8 cellular contexts compared by ENCODE assay signal in genomic region chr19:55173717-55174409, GRCh38. TPM values are rescaled to one million over a fixed set of nuclear protein-coding genes. Genes with fewer than 3 reads are reported as not detected.
DNase-seq lines count a peak whose midpoint lies in the region; ATAC-seq, FAIRE-seq and TF ChIP-seq lines count a peak whose summit lies in the region.

No MANE protein-coding gene starts in this region.

- H3K36me3 Mint-ChIP-seq in neural progenitor cell = peaks cover 2% of the 10 kb centered on the region

- H3K4me3 Mint-ChIP-seq in neural progenitor cell = peak overlapping the region; percentile 84

- H3K9me3 ChIP-seq in neural progenitor cell (ENCODE audit: low read depth) (no peaks in the 10 kb centered on the region), kidney (ENCODE audit: control insufficient read depth in 1 of 2, low read length in 2 of 2) (no peaks in the 10 kb centered on the region)

- H3K27ac ChIP-seq in neural progenitor cell (no peak overlapping the region), kidney (ENCODE audit: low read depth in 2 of 2, low read length in 2 of 2) (no peak overlapping the region)

- H4K20me1 ChIP-seq in neural progenitor cell (ENCODE audit: low read depth) = no peaks in the 10 kb centered on the region

- no peak for FAIRE-seq in kidney (lab: Jason Lieb, UNC)

- POLR2A ChIA-PET in GM10248 (lab: Yijun Ruan, JAX) = no interaction called here

- H3K27me3 Mint-ChIP-seq in neural progenitor cell (ENCODE audit: insufficient read depth, low read depth) = peaks cover 49% of the 10 kb centered on the region

- intact Hi-C loops in kidney (cut with DNase I) = no loop called here

- H3K9me3 Mint-ChIP-seq in neural progenitor cell = peaks cover 11% of the 10 kb centered on the region

- peak overlapping the region; percentile 81 for H2AFZ ChIP-seq in neural progenitor cell (replicated peaks)

- no peaks in the 10 kb centered on the region for H3K36me3 ChIP-seq in neural progenitor cell
- no peaks in the 10 kb centered on the region for H3K36me3 ChIP-seq in kidney (ENCODE audit: control insufficient read depth in 1 of 2, insufficient read depth in 2 of 2, low read length in 2 of 2)

- TF ChIP-seq CTCF in GM10248 (IDR thresholded peaks at IDR 0.05; ENCODE audit: control extremely low read depth, extremely low read depth, low read depth, missing control alignments) (no peak), neural progenitor cell (IDR thresholded peaks at IDR 0.05) (peak; percentile 6), kidney (IDR thresholded peaks at IDR 0.05; ENCODE audit: borderline replicate concordance, extremely low read depth, insufficient read depth) (no peak)

- no peak overlapping the region for H3K9ac ChIP-seq in neural progenitor cell
- no peak overlapping the region for H3K9ac ChIP-seq in kidney (ENCODE audit: low read length in 2 of 2)

- H3K4me3 ChIP-seq in neural progenitor cell (peak overlapping the region; percentile 64), kidney (ENCODE audit: low read length in 2 of 2) (no peak overlapping the region)

- H3K4me2 ChIP-seq in neural progenitor cell = peak overlapping the region; percentile 92

- H3K4me1 Mint-ChIP-seq in neural progenitor cell = peaks cover 31% of the 10 kb centered on the region

- H3K4me1 ChIP-seq in neural progenitor cell (no peaks in the 10 kb centered on the region), kidney (ENCODE audit: control insufficient read depth in 1 of 2, insufficient read depth in 1 of 2, low read depth in 1 of 2, low read length in 2 of 2) (no peaks in the 10 kb centered on the region)

- CTCF ChIA-PET in GM10248 (lab: Yijun Ruan, JAX) = interaction anchor here (1.1 to 3.3 kb wide), 2 partner anchors 14 to 294 kb away, joined by 3 to 18 read pairs; no protein-coding TSS in a partner anchor

- ATAC-seq in HG02798 (IDR thresholded peaks at IDR 0.05; ENCODE audit: poor library complexity, unreplicated experiment) = no peak
- ATAC-seq in GM21619 (IDR thresholded peaks at IDR 0.05; ENCODE audit: unreplicated experiment) = no peak

- no peak overlapping the region for H3K27ac Mint-ChIP-seq in neural progenitor cell

- no peaks in the 10 kb centered on the region for H3K79me2 ChIP-seq in neural progenitor cell (ENCODE audit: low read depth)

- peaks cover 85% of the 10 kb centered on the region for H3K27me3 ChIP-seq in neural progenitor cell

- peak; percentile 51 for DNase-seq in GM10248 (ENCODE audit: extremely low spot score)
- DNase-seq in NCI-H2171 treated with DMSO at 0.1 percent for 48 hours (lab: John Stamatoyannopoulos, UW) = peak; percentile 55
- peak; percentile 54 for DNase-seq in activated T-cell treated with anti-CD3 and anti-CD28 coated beads for 48 hours (ENCODE audit: low read depth)
- peak; percentile 45 for DNase-seq in fibroblast of the conjunctiva (ENCODE audit: low read depth)
- peak; percentile 89 for DNase-seq in neural progenitor cell (ENCODE audit: low spot score)
- DNase-seq in kidney = no peak

- peaks cover 23% of the 10 kb centered on the region for H3F3A ChIP-seq in neural progenitor cell (ENCODE audit: low read depth)

RNA-seq across cellular contexts. Expression of gene SYT5, which starts 6.2 kb away (rescaled TPM):
- total RNA-seq in neural progenitor cell (ENCODE audit: low replicate concordance) = 0.22 TPM in 1 of 2 replicates, not detected in the other
- total RNA-seq in kidney = not detected
- polyA plus RNA-seq in kidney (ENCODE audit: insufficient read depth, low read depth, low replicate concordance) = not detected

RNA-seq across cellular contexts. Expression of gene DNAAF3, which starts 7.5 kb away (rescaled TPM):
- total RNA-seq in neural progenitor cell (ENCODE audit: low replicate concordance) = 9.1 and 12.0 TPM in 2 replicates
- total RNA-seq in kidney = 11.4 TPM
- polyA plus RNA-seq in kidney (ENCODE audit: insufficient read depth, low read depth, low replicate concordance) = 5.1 TPM

RNA-seq across cellular contexts. Expression of gene TNNI3, which starts 16.3 kb away (rescaled TPM):
- total RNA-seq in neural progenitor cell (ENCODE audit: low replicate concordance) = 22.2 and 41.0 TPM in 2 replicates
- 0.41 TPM for total RNA-seq in kidney
- 1.7 TPM for polyA plus RNA-seq in kidney (ENCODE audit: insufficient read depth, low read depth, low replicate concordance)

RNA-seq across cellular contexts. Expression of gene TNNT1, which starts 24.9 kb away (rescaled TPM):
- total RNA-seq in neural progenitor cell (ENCODE audit: low replicate concordance) (74.1 and 121 TPM in 2 replicates), kidney (not detected)
- polyA plus RNA-seq in kidney (ENCODE audit: insufficient read depth, low read depth, low replicate concordance) = not detected

RNA-seq across cellular contexts. Expression of gene PTPRH, which starts 35.4 kb away (rescaled TPM):
- total RNA-seq in neural progenitor cell (ENCODE audit: low replicate concordance) (not detected in 2 replicates), kidney (2.8 TPM)
- not detected for polyA plus RNA-seq in kidney (ENCODE audit: insufficient read depth, low read depth, low replicate concordance)

Comparison
In these comparisons a context has a peak if more than half of its experiments do, and no peak if none do; other contexts are left out.
1. RNA of gene TNNI3, which starts 16.3 kb away (total RNA-seq): 22.2 to 41.0 TPM in neural progenitor cell; 0.41 TPM in kidney (single experiment); every median in the first group is over 10 times any median in the second.